1 cellular context compared by ENCODE assay signal in the genomic region with DNA sequence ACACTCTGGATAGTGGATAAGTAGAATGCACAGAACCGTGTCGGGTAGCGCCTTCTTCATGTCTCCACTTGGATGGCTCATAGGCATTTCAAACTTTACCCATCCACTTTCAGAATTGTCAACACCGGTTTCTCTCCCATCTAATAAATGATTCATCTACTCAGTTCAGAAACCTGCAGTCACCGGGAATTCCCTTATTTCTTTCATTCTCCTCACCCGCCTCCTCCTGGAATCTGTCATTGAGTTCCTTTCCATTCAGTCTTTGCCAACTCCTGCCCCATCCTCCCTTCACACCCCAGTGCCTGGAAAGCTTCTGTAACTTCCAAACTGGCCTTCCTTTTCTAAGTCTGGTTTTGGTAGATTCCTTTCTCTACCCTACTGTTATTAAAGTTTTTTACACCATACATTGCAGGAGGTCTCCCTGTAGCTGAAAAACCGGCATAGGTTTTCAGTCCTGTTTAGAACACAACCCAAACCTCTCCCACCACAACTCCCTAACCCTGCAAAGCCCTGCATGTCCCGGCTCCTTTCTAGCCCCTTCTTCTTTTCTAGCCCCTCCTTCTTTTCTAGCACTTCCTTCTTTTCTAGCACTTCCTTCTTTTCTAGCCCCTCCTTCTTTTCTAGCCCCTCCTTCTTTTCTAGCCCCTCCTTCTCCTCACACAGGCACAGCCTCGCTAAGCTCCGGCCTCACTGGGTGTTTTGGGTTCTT.
TF ChIP-seq lines count a peak whose summit lies in the region.

No MANE protein-coding gene starts in this region.

TF ChIP-seq in K562, 482 proteins besides CTCF, POLR2A, EP300 and RAD21 (continued from another document):
- TF ChIP-seq, protein P1, sequence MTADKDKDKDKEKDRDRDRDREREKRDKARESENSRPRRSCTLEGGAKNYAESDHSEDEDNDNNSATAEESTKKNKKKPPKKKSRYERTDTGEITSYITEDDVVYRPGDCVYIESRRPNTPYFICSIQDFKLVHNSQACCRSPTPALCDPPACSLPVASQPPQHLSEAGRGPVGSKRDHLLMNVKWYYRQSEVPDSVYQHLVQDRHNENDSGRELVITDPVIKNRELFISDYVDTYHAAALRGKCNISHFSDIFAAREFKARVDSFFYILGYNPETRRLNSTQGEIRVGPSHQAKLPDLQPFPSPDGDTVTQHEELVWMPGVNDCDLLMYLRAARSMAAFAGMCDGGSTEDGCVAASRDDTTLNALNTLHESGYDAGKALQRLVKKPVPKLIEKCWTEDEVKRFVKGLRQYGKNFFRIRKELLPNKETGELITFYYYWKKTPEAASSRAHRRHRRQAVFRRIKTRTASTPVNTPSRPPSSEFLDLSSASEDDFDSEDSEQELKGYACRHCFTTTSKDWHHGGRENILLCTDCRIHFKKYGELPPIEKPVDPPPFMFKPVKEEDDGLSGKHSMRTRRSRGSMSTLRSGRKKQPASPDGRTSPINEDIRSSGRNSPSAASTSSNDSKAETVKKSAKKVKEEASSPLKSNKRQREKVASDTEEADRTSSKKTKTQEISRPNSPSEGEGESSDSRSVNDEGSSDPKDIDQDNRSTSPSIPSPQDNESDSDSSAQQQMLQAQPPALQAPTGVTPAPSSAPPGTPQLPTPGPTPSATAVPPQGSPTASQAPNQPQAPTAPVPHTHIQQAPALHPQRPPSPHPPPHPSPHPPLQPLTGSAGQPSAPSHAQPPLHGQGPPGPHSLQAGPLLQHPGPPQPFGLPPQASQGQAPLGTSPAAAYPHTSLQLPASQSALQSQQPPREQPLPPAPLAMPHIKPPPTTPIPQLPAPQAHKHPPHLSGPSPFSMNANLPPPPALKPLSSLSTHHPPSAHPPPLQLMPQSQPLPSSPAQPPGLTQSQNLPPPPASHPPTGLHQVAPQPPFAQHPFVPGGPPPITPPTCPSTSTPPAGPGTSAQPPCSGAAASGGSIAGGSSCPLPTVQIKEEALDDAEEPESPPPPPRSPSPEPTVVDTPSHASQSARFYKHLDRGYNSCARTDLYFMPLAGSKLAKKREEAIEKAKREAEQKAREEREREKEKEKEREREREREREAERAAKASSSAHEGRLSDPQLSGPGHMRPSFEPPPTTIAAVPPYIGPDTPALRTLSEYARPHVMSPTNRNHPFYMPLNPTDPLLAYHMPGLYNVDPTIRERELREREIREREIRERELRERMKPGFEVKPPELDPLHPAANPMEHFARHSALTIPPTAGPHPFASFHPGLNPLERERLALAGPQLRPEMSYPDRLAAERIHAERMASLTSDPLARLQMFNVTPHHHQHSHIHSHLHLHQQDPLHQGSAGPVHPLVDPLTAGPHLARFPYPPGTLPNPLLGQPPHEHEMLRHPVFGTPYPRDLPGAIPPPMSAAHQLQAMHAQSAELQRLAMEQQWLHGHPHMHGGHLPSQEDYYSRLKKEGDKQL (CRISPR knock-in tag; IDR thresholded peaks at IDR 0.05; ENCODE audit: borderline replicate concordance), result no peak
